ENCODE assay signal across 22 cellular contexts in genomic region chr11:61125310-61125684, GRCh38. TPM values are rescaled to one million over a fixed set of nuclear protein-coding genes. Genes with fewer than 3 reads are reported as not detected.
DNase-seq lines count a peak whose midpoint lies in the region; ATAC-seq and TF ChIP-seq lines count a peak whose summit lies in the region.
"Had no signal": no experiment of that assay in that cellular context is flagged by ENCODE, and none has a peak within 500 bp of the region (broad histone marks: within the 10 kb centered on the region; RNA-seq: fewer than 3 reads in every experiment).

No MANE protein-coding gene starts in this region.

- H2AK5ac ChIP-seq in mesenchymal stem cell (ENCODE audit: low read length, severe bottlenecking), result no peak overlapping the region

- DNase-seq in SK-N-SH, result peak; percentile 86
- DNase-seq in HCT116 (ENCODE audit: low read depth, low spot score), result no peak
- DNase-seq in mesenchymal stem cell, result no peak
- no peak for DNase-seq in cerebellar cortex (ENCODE audit: low spot score)
- DNase-seq in CD4-positive, alpha-beta memory T cell, result no peak
- DNase-seq in activated CD4-positive, alpha-beta T cell treated with anti-CD3 and anti-CD28 coated beads for 48 hours, result no peak
- DNase-seq: AML-193; Caco-2; CD4-positive, CD25-positive, alpha-beta regulatory T cell; GDM1; HCEC 1CT; Kasumi-1; MG63; NCI-H1092 treated with DMSO at 0.1 percent for 48 hours; NCI-H2081; NCI-H2171 treated with DMSO at 0.1 percent for 48 hours; NCI-H446 treated with DMSO at 0.1 percent for 48 hours; NCI-H69; Peyer's patch had no signal

- H4K20me1 ChIP-seq in SK-N-SH (ENCODE audit: insufficient read depth) (no peaks in the 10 kb centered on the region), HCT116 (ENCODE audit: insufficient read depth) (no peaks in the 10 kb centered on the region)

- H2BK12ac ChIP-seq in mesenchymal stem cell (ENCODE audit: low read length in 2 of 2), result no peak overlapping the region

- no peak overlapping the region for H2BK120ac ChIP-seq in mesenchymal stem cell (ENCODE audit: low read depth, low read length)

- TF ChIP-seq RAD21 in SK-N-SH (IDR thresholded peaks at IDR 0.05; ENCODE audit: low read length) (no peak), HCT116 (IDR thresholded peaks at IDR 0.05; ENCODE audit: low read depth) (no peak)

- H4K91ac ChIP-seq in mesenchymal stem cell (ENCODE audit: low read length), result no peak overlapping the region

- H3K9ac ChIP-seq in SK-N-SH (no peak overlapping the region), HCT116 (ENCODE audit: low read length) (no peak overlapping the region; the same call in 1 of the 2 replicates), mesenchymal stem cell (ENCODE audit: low read length) (no peak overlapping the region)

- H2BK5ac ChIP-seq in mesenchymal stem cell (ENCODE audit: low read depth, low read length, poor library complexity, severe bottlenecking), result no peak overlapping the region

- no peak overlapping the region for H4K8ac ChIP-seq in mesenchymal stem cell (ENCODE audit: low read length)

- H3K4me3 Mint-ChIP-seq in activated T-helper 17 cell treated with anti-CD3 and anti-CD28 coated beads, Interleukin-2, amount 50 U/mL, for 72 hours, result no peak overlapping the region
- no peak overlapping the region for H3K4me3 Mint-ChIP-seq in CD4-positive, alpha-beta memory T cell
- H3K4me3 Mint-ChIP-seq: CD4-positive, CD25-positive, alpha-beta regulatory T cell had no signal

- no peaks in the 10 kb centered on the region for H3F3A ChIP-seq in SK-N-SH (replicated peaks; ENCODE audit: insufficient read depth)

- H3K36me3 Mint-ChIP-seq in activated T-helper 17 cell treated with anti-CD3 and anti-CD28 coated beads, Interleukin-2, amount 50 U/mL, for 72 hours (ENCODE audit: low read depth), result peaks cover 6% of the 10 kb centered on the region
- H3K36me3 Mint-ChIP-seq in CD4-positive, alpha-beta memory T cell, result peaks cover 58 to 76% of the 10 kb centered on the region in 2 donors

- ATAC-seq in SK-N-SH treated with all-trans-retinoic acid at 6 μM for 48 hours (no peak), HCT116 (no peak)
- ATAC-seq in activated T-helper 17 cell treated with anti-CD3 and anti-CD28 coated beads, Interleukin-2, amount 50 U/mL, for 72 hours (replicated peaks), result no peak

- POLR2A ChIA-PET in SK-N-SH (lab: Yijun Ruan, JAX) (interaction anchor here (1.1 kb wide), 1 partner anchor 35 kb away, joined by 3 read pairs; no protein-coding TSS in a partner anchor), HCT116 (lab: Charles Lee) (no interaction called here)
- POLR2A ChIA-PET in CD4-positive, alpha-beta memory T cell (lab: Charles Lee; ENCODE audit: partially characterized antibody), result interaction anchor here (0.9 to 6.5 kb wide), 3 partner anchors 11 to 83 kb away, joined by 3 to 117 read pairs (median 73); no protein-coding TSS in a partner anchor

- 18% methylated on average over 5 of the region's 6 CpGs for WGBS in SK-N-SH (ENCODE audit: low lambda C conversion rate)
- WGBS in mesenchymal stem cell, result 27% methylated on average over 6 of the region's 6 CpGs

- H3K27me3 ChIP-seq in SK-N-SH (ENCODE audit: insufficient read depth) (no peaks in the 10 kb centered on the region), HCT116 (ENCODE audit: insufficient read depth, low read length) (no peaks in the 10 kb centered on the region), mesenchymal stem cell (ENCODE audit: control insufficient read depth in 1 of 2, insufficient read depth in 1 of 2, low read length in 2 of 2) (peaks cover 22 to 48% of the 10 kb centered on the region in 2 experiments)
- H3K27me3 ChIP-seq in CD4-positive, alpha-beta memory T cell (ENCODE audit: insufficient read depth, low read length), result no peaks in the 10 kb centered on the region
- H3K27me3 ChIP-seq: MG63, Peyer's patch had no signal

- RAD21 ChIA-PET in HCT116 (lab: Charles Lee; ENCODE audit: low non-redundant PET in 1 of 2, low total read pairs in 2 of 2, uncharacterized antibody in 2 of 2, unreplicated experiment in 2 of 2), result no interaction called here

- H3K4me3 ChIP-seq in SK-N-SH (ENCODE audit: low read depth in 2 of 2, low read length in 1 of 2), result no peak overlapping the region
- H3K4me3 ChIP-seq in HCT116 (replicated peaks in 1 of 2; ENCODE audit: low read depth in 1 of 2, low read length in 2 of 2), result no peak overlapping the region
- H3K4me3 ChIP-seq in mesenchymal stem cell (ENCODE audit: insufficient read depth in 1 of 2, low read depth in 1 of 2, low read length in 2 of 2), result no peak overlapping the region
- no peak overlapping the region for H3K4me3 ChIP-seq in CD4-positive, alpha-beta memory T cell (ENCODE audit: low read length in 2 of 2)
- H3K4me3 ChIP-seq: MG63, Peyer's patch had no signal

- no peak overlapping the region for H3K4ac ChIP-seq in mesenchymal stem cell (ENCODE audit: low read depth in 1 of 2, low read length in 2 of 2)

- BruUV-seq in HCT116 (replicated peaks; lab: Mats Ljungman, UMichigan), result no TSS peak

- H3K27ac ChIP-seq in SK-N-SH (ENCODE audit: low read depth in 2 of 2, low read length in 1 of 2) (peak overlapping the region in 1 of 2 experiments; percentile 72; a peak in 2 of 4 replicates), HCT116 (ENCODE audit: low read depth, low read length) (no peak overlapping the region), mesenchymal stem cell (ENCODE audit: low read length, poor library complexity, severe bottlenecking) (no peak overlapping the region)
- H3K27ac ChIP-seq in CD4-positive, alpha-beta memory T cell (ENCODE audit: low read depth, low read length), result no peak overlapping the region
- H3K27ac ChIP-seq: 22Rv1, Peyer's patch had no signal

- no peaks in the 10 kb centered on the region for H3K9me3 Mint-ChIP-seq in activated T-helper 17 cell treated with anti-CD3 and anti-CD28 coated beads, Interleukin-2, amount 50 U/mL, for 72 hours
- H3K9me3 Mint-ChIP-seq in CD4-positive, alpha-beta memory T cell, result no peaks in the 10 kb centered on the region

- H3K27me3 Mint-ChIP-seq in activated T-helper 17 cell treated with anti-CD3 and anti-CD28 coated beads, Interleukin-2, amount 50 U/mL, for 72 hours, result no peaks in the 10 kb centered on the region
- H3K27me3 Mint-ChIP-seq in CD4-positive, alpha-beta memory T cell, result no peaks in the 10 kb centered on the region

- H3K4me1 ChIP-seq in SK-N-SH (ENCODE audit: control insufficient read depth in 1 of 2, insufficient read depth in 2 of 2, low read depth in 1 of 2, low read length in 1 of 2) (peaks cover 0 to 63% of the 10 kb centered on the region in 2 experiments; a peak in 2 of 4 replicates), HCT116 (ENCODE audit: control insufficient read depth in 1 of 2, insufficient read depth in 2 of 2, low read length in 2 of 2) (peaks cover 14 to 35% of the 10 kb centered on the region in 2 experiments), mesenchymal stem cell (ENCODE audit: control insufficient read depth, insufficient read depth, low read depth, low read length) (peaks cover 26% of the 10 kb centered on the region)
- H3K4me1 ChIP-seq in CD4-positive, alpha-beta memory T cell (ENCODE audit: insufficient read depth, low read length), result peaks cover 38% of the 10 kb centered on the region

- no peak for TF ChIP-seq CTCF in SK-N-SH (IDR thresholded peaks at IDR 0.05)
- TF ChIP-seq CTCF in HCT116 (IDR thresholded peaks at IDR 0.05 in 2 of 3, conservative IDR thresholded peaks at IDR 0.05 in 1 of 3; ENCODE audit: borderline replicate concordance in 1 of 3, insufficient read depth in 1 of 3, low read depth in 2 of 3, low read length in 2 of 3), result no peak

- intact Hi-C loops in HCT116 (cut with micrococcal nuclease), result no loop called here
- intact Hi-C loops in CD4-positive, alpha-beta memory T cell (cut with micrococcal nuclease), result no loop called here

- CTCF ChIA-PET in SK-N-SH (lab: Yijun Ruan, JAX), result interaction anchor here (1.0 to 6.1 kb wide), 14 partner anchors 8 to 294 kb away, joined by 3 to 61 read pairs (median 4); no protein-coding TSS in a partner anchor
- CTCF ChIA-PET in HCT116 (lab: Charles Lee), result interaction anchor here (1.6 kb wide), 1 partner anchor 226 kb away, joined by 4 read pairs; no protein-coding TSS in a partner anchor
- CTCF ChIA-PET in CD4-positive, alpha-beta memory T cell (lab: Charles Lee; ENCODE audit: partially characterized antibody), result interaction anchor here (1.0 kb wide), 2 partner anchors 42 to 44 kb away, joined by 3 read pairs; no protein-coding TSS in a partner anchor

- H2BK15ac ChIP-seq in mesenchymal stem cell (ENCODE audit: low read depth, poor library complexity, severe bottlenecking), result no peak overlapping the region

- no peak overlapping the region for H2AFZ ChIP-seq in SK-N-SH (ENCODE audit: low read depth)
- no peak overlapping the region for H2AFZ ChIP-seq in HCT116 (ENCODE audit: low read depth, low read length, poor library complexity, severe bottlenecking)
- H2AFZ ChIP-seq in mesenchymal stem cell (ENCODE audit: low read depth, low read length), result no peak overlapping the region

- no peak overlapping the region for H3K18ac ChIP-seq in mesenchymal stem cell (ENCODE audit: low read depth in 1 of 2, low read length in 2 of 2)

- peaks cover 27% of the 10 kb centered on the region for H3K4me1 Mint-ChIP-seq in activated T-helper 17 cell treated with anti-CD3 and anti-CD28 coated beads, Interleukin-2, amount 50 U/mL, for 72 hours
- peaks cover 22 to 65% (median 35%) of the 10 kb centered on the region in 4 donors for H3K4me1 Mint-ChIP-seq in CD4-positive, alpha-beta memory T cell

- H3K9me2 ChIP-seq in SK-N-SH (no peaks in the 10 kb centered on the region), HCT116 (ENCODE audit: insufficient read depth) (no peaks in the 10 kb centered on the region)

- TF ChIP-seq POLR2A in HCT116 (IDR thresholded peaks at IDR 0.05; ENCODE audit: borderline replicate concordance, extremely low read depth, insufficient read depth, insufficient read length), result no peak

- H3K79me1 ChIP-seq in mesenchymal stem cell (replicated peaks; ENCODE audit: low read length, poor library complexity, severe bottlenecking), result peaks cover 1% of the 10 kb centered on the region

- H3K36me3 ChIP-seq in SK-N-SH (replicated peaks in 1 of 2; ENCODE audit: control insufficient read depth in 1 of 2, insufficient read depth in 2 of 2, low read length in 1 of 2) (no peaks in the 10 kb centered on the region), HCT116 (ENCODE audit: control insufficient read depth in 1 of 2, insufficient read depth in 2 of 2, low read length in 2 of 2) (no peaks in the 10 kb centered on the region), mesenchymal stem cell (ENCODE audit: control insufficient read depth in 1 of 2, insufficient read depth in 2 of 2, low read depth in 1 of 2, low read length in 2 of 2) (peaks cover 4 to 11% of the 10 kb centered on the region in 2 experiments)
- peaks cover 64% of the 10 kb centered on the region for H3K36me3 ChIP-seq in CD4-positive, alpha-beta memory T cell (ENCODE audit: insufficient read depth, low read length)
- H3K36me3 ChIP-seq: MG63 had no signal

- H3K27ac Mint-ChIP-seq in activated T-helper 17 cell treated with anti-CD3 and anti-CD28 coated beads, Interleukin-2, amount 50 U/mL, for 72 hours, result peak overlapping the region; percentile 53
- peak overlapping the region in 2 of 7 donors; percentile 55 to 81 for H3K27ac Mint-ChIP-seq in CD4-positive, alpha-beta memory T cell

- H3K4me2 ChIP-seq in SK-N-SH, result no peak overlapping the region
- H3K4me2 ChIP-seq in HCT116 (ENCODE audit: low read length), result peak overlapping the region; percentile 48; the same call in 1 of the 2 replicates
- peak overlapping the region; percentile 3 for H3K4me2 ChIP-seq in mesenchymal stem cell (ENCODE audit: low read length, poor library complexity, severe bottlenecking)

- H3K14ac ChIP-seq in mesenchymal stem cell (ENCODE audit: low read length in 2 of 2), result no peak overlapping the region

- H3K79me2 ChIP-seq in SK-N-SH (ENCODE audit: insufficient read depth) (no peaks in the 10 kb centered on the region), HCT116 (ENCODE audit: insufficient read depth, low read length) (no peaks in the 10 kb centered on the region)

- TF ChIP-seq EP300 in SK-N-SH (IDR thresholded peaks at IDR 0.05; ENCODE audit: borderline replicate concordance in 1 of 2, low read depth in 1 of 2, low read length in 1 of 2), result peak in 1 of 2 experiments; percentile 77; a peak in 2 of 4 replicates

- no peaks in the 10 kb centered on the region for H3K9me3 ChIP-seq in SK-N-SH
- H3K9me3 ChIP-seq in HCT116 (ENCODE audit: control insufficient read depth in 1 of 2, insufficient read depth in 1 of 2, low read depth in 1 of 2, low read length in 2 of 2), result no peaks in the 10 kb centered on the region
- no peaks in the 10 kb centered on the region for H3K9me3 ChIP-seq in mesenchymal stem cell (ENCODE audit: control insufficient read depth, low read length)
- no peaks in the 10 kb centered on the region for H3K9me3 ChIP-seq in CD4-positive, alpha-beta memory T cell (ENCODE audit: control insufficient read depth in 1 of 2, low read length in 2 of 2)
- H3K9me3 ChIP-seq: Caco-2, MG63, Peyer's patch had no signal

- H3K23ac ChIP-seq in mesenchymal stem cell (ENCODE audit: low read length in 2 of 2), result no peak overlapping the region

RNA-seq across cellular contexts. Expression of gene CD5, which starts 23.0 kb away (rescaled TPM):
- polyA plus RNA-seq in SK-N-SH (2012; rRNA removed), result not detected in 2 replicates
- polyA plus RNA-seq in SK-N-SH (2012; cell fraction: cytosol; rRNA removed), result not detected in 2 replicates
- polyA plus RNA-seq in SK-N-SH (2012; cell fraction: nucleus; rRNA removed), result not detected in 2 replicates
- total RNA-seq in HCT116 (2021; ENCODE audit: unreplicated experiment), result 0.22 TPM
- 0.20 TPM in 2 replicates for polyA plus RNA-seq in HCT116 (2012)
- 100 to 1,000 TPM; 231 to 476 TPM for total RNA-seq in activated T-helper 17 cell treated with anti-CD3 and anti-CD28 coated beads, Interleukin-2, amount 50 U/mL, for 72 hours
- polyA plus RNA-seq in mesenchymal stem cell (2013, experiment 1 of 2), result not detected
- not detected for polyA plus RNA-seq in mesenchymal stem cell (2013, experiment 2 of 2)
- total RNA-seq in CD4-positive, alpha-beta memory T cell, result 100 to 1,000 TPM; 283 to 289 TPM
- 100 to 1,000 TPM; 170 to 323 TPM for polyA plus RNA-seq in CD4-positive, alpha-beta memory T cell
- total RNA-seq: Caco-2 had no signal

RNA-seq across cellular contexts. Expression of gene VPS37C, which starts 35.9 kb away (rescaled TPM):
- polyA plus RNA-seq in SK-N-SH (2012; rRNA removed), result 11.7 and 15.2 TPM in 2 replicates
- polyA plus RNA-seq in SK-N-SH (2012; cell fraction: cytosol; rRNA removed), result 10.5 and 12.9 TPM in 2 replicates
- polyA plus RNA-seq in SK-N-SH (2012; cell fraction: nucleus; rRNA removed), result 28.0 and 28.6 TPM in 2 replicates
- total RNA-seq in HCT116 (2021; ENCODE audit: unreplicated experiment), result 23.1 TPM
- polyA plus RNA-seq in HCT116 (2012), result 17.7 and 20.4 TPM in 2 replicates
- total RNA-seq in activated T-helper 17 cell treated with anti-CD3 and anti-CD28 coated beads, Interleukin-2, amount 50 U/mL, for 72 hours, result 10 to 100 TPM in 1 of 2 donors, 1 to 10 TPM in 1; 9.7 to 14.5 TPM
- polyA plus RNA-seq in mesenchymal stem cell (2013, experiment 1 of 2), result 15.0 TPM
- polyA plus RNA-seq in mesenchymal stem cell (2013, experiment 2 of 2), result 14.7 TPM
- 1 to 10 TPM; 7.3 to 7.9 TPM for total RNA-seq in CD4-positive, alpha-beta memory T cell
- under 1 TPM; 0.25 to 0.93 TPM for polyA plus RNA-seq in CD4-positive, alpha-beta memory T cell

Comparison
In these comparisons a context has a peak if more than half of its experiments do, and no peak if none do; other contexts are left out.
1. RNA of gene CD5, which starts 23.0 kb away (total RNA-seq): 231 to 476 TPM in activated T-helper 17 cell treated with anti-CD3 and anti-CD28 coated beads, Interleukin-2, amount 50 U/mL, for 72 hours and 283 to 289 TPM in CD4-positive, alpha-beta memory T cell; 0.22 TPM in HCT116 (single experiment); every median in the first group is over 100 times any median in the second.